Comparison of ENCODE assay signal across 21 cellular contexts in genomic region chrX:56574861-56575260, GRCh38.
"Had no signal": no experiment of that assay in that cellular context is flagged by ENCODE, and none has a peak within 500 bp of the region (broad histone marks: within the 10 kb centered on the region; RNA-seq: fewer than 3 reads in every experiment).

No MANE protein-coding gene starts in this region.

- H3K27ac ChIP-seq: adrenal gland, body of pancreas, cardiac muscle cell, coronary artery, dorsolateral prefrontal cortex, left lung, lower lobe of right lung, right lobe of liver, tibial nerve had no signal

- H3K9me3 ChIP-seq: adrenal gland, body of pancreas, left lung, lower lobe of right lung, right lobe of liver, tibial nerve had no signal

- H3K4me1 ChIP-seq: body of pancreas, left lung, lower lobe of right lung, right lobe of liver had no signal

- H3K4me1 Mint-ChIP-seq: nephron had no signal

- H3K27me3 Mint-ChIP-seq: activated naive CD8-positive, alpha-beta T cell treated with anti-CD3 and anti-CD28 coated beads for 36 hours; progenitor cell of endocrine pancreas had no signal

- H3K27ac Mint-ChIP-seq: activated naive CD8-positive, alpha-beta T cell treated with anti-CD3 and anti-CD28 coated beads for 36 hours; nephron; progenitor cell of endocrine pancreas had no signal

- DNase-seq: activated CD8-positive, alpha-beta memory T cell treated with anti-CD3 and anti-CD28 coated beads, Interleukin-2, amount 50 U/mL, for 4 hours; activated effector memory CD4-positive, alpha-beta T cell treated with anti-CD3 and anti-CD28 coated beads, Interleukin-2, amount 50 U/mL, for 16 hours; activated naive CD8-positive, alpha-beta T cell treated with anti-CD3 and anti-CD28 coated beads for 36 hours; activated T-cell treated with anti-CD3 and anti-CD28 coated beads, Interleukin-2, amount 50 U/mL, for 4 hours; aorta; body of pancreas; dorsolateral prefrontal cortex; effector memory CD4-positive, alpha-beta T cell; left lung; lower lobe of right lung; mesendoderm; right lobe of liver; stimulated activated CD4-positive, alpha-beta T cell treated with anti-CD3 and anti-CD28 coated beads, Interleukin-2, amount 100 ng/mL, for 48 hours; stimulated activated naive CD4-positive, alpha-beta T cell treated with Interleukin-2 at 50 U/mL for 16 hours; T-helper 1 cell had no signal

- H3K36me3 ChIP-seq: adrenal gland, cardiac muscle cell, right lobe of liver had no signal

- H3K27me3 ChIP-seq: adrenal gland, body of pancreas, cardiac muscle cell, left lung, right lobe of liver, tibial nerve had no signal

- ATAC-seq: activated T-cell treated with anti-CD3 and anti-CD28 coated beads, Interleukin-2, amount 50 U/mL, for 4 hours; body of pancreas; left lung; lower lobe of right lung; right lobe of liver had no signal

- H3K4me3 Mint-ChIP-seq: activated naive CD8-positive, alpha-beta T cell treated with anti-CD3 and anti-CD28 coated beads for 36 hours; activated T-cell treated with anti-CD3 and anti-CD28 coated beads, Interleukin-2, amount 50 U/mL, for 4 hours; nephron had no signal

- H3K4me3 ChIP-seq: adrenal gland, body of pancreas, cardiac muscle cell, coronary artery, dorsolateral prefrontal cortex, left lung, lower lobe of right lung, right lobe of liver, tibial nerve had no signal
